In the genomic region with DNA sequence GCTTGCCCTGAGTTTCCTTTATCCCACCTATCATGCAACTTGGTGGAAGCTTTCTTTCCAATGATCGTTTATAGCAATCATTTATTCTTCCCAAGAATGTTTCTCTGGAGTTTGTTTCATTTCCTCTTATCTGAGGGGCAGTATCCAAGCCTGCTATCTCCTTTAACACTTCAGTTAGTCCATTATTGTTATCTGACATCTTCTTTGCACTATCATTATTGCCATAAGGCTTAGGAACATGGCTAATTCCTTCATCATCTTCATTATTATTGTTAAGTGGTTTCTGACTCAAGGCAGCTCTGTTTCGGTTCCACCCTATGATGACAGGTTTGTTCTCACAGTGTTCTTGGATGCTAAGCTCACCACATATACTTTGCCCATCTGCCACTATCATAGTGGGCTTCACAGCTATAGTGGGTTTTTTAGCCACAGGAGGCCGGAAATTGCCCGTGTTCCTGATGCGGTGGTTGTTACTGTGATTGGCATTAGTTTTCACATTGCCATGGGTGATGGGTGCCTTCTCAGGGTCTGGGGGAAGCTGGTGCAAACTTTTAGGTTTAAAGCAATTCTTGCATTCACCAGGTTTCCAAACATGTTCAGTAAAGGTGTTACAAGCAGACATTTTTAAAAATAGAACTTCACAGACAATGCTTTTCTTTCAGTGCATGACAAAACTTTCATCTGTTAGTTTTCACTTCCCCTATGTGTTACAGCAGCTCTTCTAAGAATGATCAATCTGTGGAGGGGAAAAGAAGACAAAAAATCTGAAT, we compare ENCODE assay signal across 12 cellular contexts.
A peak's percentile ranks its signal among the peaks of the same experiment; 100 is the strongest.
DNase-seq lines count a peak whose midpoint lies in the region; ATAC-seq, FAIRE-seq and TF ChIP-seq lines count a peak whose summit lies in the region.
"Had no signal": no experiment of that assay in that cellular context is flagged by ENCODE, and none has a peak within 500 bp of the region (broad histone marks: within the 10 kb centered on the region; RNA-seq: fewer than 3 reads in every experiment).

No MANE protein-coding gene starts in this region.

- no peaks in the 10 kb centered on the region for H3K9me3 ChIP-seq in GM12878 (replicated peaks; ENCODE audit: control insufficient read depth, insufficient read depth, low read length)

- TF ChIP-seq EP300 in GM12878 (IDR thresholded peaks at IDR 0.05; ENCODE audit: borderline replicate concordance in 1 of 2, control insufficient read depth in 1 of 2, low read depth in 2 of 2, low read length in 2 of 2) = peak; percentile 80 to 81; a peak in 3 of 4 replicates

- H3K4me3 ChIP-seq in GM12865 (ENCODE audit: low read depth, low read length) = peak overlapping the region; percentile 3; the same call in 1 of the 2 replicates
- H3K4me3 ChIP-seq in GM12878 = peak overlapping the region; percentile 43; the same call in 1 of the 2 replicates
- H3K4me3 ChIP-seq: K562 had no signal

- TF ChIP-seq RAD21 in GM12878 (IDR thresholded peaks at IDR 0.05; ENCODE audit: insufficient read depth, low read depth, low read length) = no peak

- intact Hi-C loops in GM12878 (cut with micrococcal nuclease; ENCODE audit: unreplicated experiment) = loop anchor here (2.0 to 10.0 kb wide), 2 partner anchors 197 to 239 kb away; a partner anchor contains a TSS

- no peak for TF ChIP-seq POLR2A in GM12878 (IDR thresholded peaks at IDR 0.05; ENCODE audit: low read depth, low read length)

- in situ Hi-C loops in GM12878 (cut with MboI) = no loop called here

- H3K4me1 ChIP-seq in GM12878 (ENCODE audit: control insufficient read depth, insufficient read depth, low read length) = peaks cover 65% of the 10 kb centered on the region

- ATAC-seq in HG03432 (IDR thresholded peaks at IDR 0.05; ENCODE audit: unreplicated experiment) (peak; percentile 54), GM12878 (peak; percentile 81)
- ATAC-seq: K562 had no signal

- SMC1A ChIA-PET in GM12878 (lab: Charles Lee; ENCODE audit: uncharacterized antibody, unreplicated experiment) = interaction anchor here (0.6 to 15.7 kb wide), 33 partner anchors 7 to 360 kb away, joined by 3 to 365 read pairs (median 5); a partner anchor contains a TSS

- POLR2A ChIA-PET in GM12878 (lab: Charles Lee) = interaction anchor here (0.6 to 2.3 kb wide), 6 partner anchors 15 to 356 kb away, joined by 3 to 17 read pairs (median 4); a partner anchor contains a TSS

- peak; percentile 62 for FAIRE-seq in GM12878 (lab: Jason Lieb, UNC)
- FAIRE-seq: colon, K562 had no signal

- WGBS in GM12878 (ENCODE audit: insufficient coverage, insufficient replicate concordance, low lambda C conversion rate, missing lambda C conversion rate) = 9% methylated on average over 5 of the region's 5 CpGs

- TF ChIP-seq CTCF in GM12865 (IDR thresholded peaks at IDR 0.05; ENCODE audit: insufficient read depth, low read depth, low read length, missing control alignments) = no peak
- no peak for TF ChIP-seq CTCF in GM20000 (IDR thresholded peaks at IDR 0.05; ENCODE audit: extremely low read depth, missing control alignments)
- no peak for TF ChIP-seq CTCF in GM12878 (IDR thresholded peaks at IDR 0.05 in 2 of 3, conservative IDR thresholded peaks at IDR 0.05 in 1 of 3; ENCODE audit: control insufficient read depth in 2 of 3, extremely low read depth in 1 of 3, insufficient read depth in 1 of 3, low read depth in 3 of 3, low read length in 3 of 3)

- H3K9ac ChIP-seq in GM12878 (ENCODE audit: control insufficient read depth, insufficient read depth, low read length) = peak overlapping the region; percentile 35; the same call in 1 of the 2 replicates

- H2AFZ ChIP-seq in GM12878 (ENCODE audit: control insufficient read depth, low read depth, low read length) = no peak overlapping the region; the same call in 1 of the 2 replicates

- H3K4me2 ChIP-seq in GM12878 (ENCODE audit: control insufficient read depth, insufficient read depth) = peak overlapping the region; percentile 83

- RAD21 ChIA-PET in GM12878 (lab: Charles Lee; ENCODE audit: unreplicated experiment) = interaction anchor here (0.6 to 15.0 kb wide), 26 partner anchors 7 to 362 kb away, joined by 3 to 286 read pairs (median 6); a partner anchor contains a TSS

- H3K79me2 ChIP-seq in GM12878 (ENCODE audit: control insufficient read depth, insufficient read depth, low read length) = no peaks in the 10 kb centered on the region

- no peaks in the 10 kb centered on the region for H4K20me1 ChIP-seq in GM12878 (ENCODE audit: control insufficient read depth, insufficient read depth)

- no peaks in the 10 kb centered on the region for H3K27me3 ChIP-seq in GM12878 (replicated peaks in 1 of 2; ENCODE audit: control insufficient read depth in 2 of 2, insufficient read depth in 2 of 2, low read length in 1 of 2)

- BruUV-seq in GM12878 (replicated peaks; lab: Mats Ljungman, UMichigan) = no TSS peak

- CTCF ChIA-PET in GM12878 (lab: Yijun Ruan, JAX) = interaction anchor here (1.1 to 18.9 kb wide), 20 partner anchors 9 to 360 kb away, joined by 3 to 455 read pairs (median 6); no protein-coding TSS in a partner anchor

- peak; percentile 82 for DNase-seq in GM12865 (ENCODE audit: low read depth)
- DNase-seq in GM20000 (ENCODE audit: low spot score) = peak; percentile 47
- peak; percentile 82 for DNase-seq in GM12878 (ENCODE audit: low read depth, low spot score)
- DNase-seq in SHP77 (lab: John Stamatoyannopoulos, UW) = no peak
- DNase-seq in NCI-H226 = no peak
- DNase-seq in epidermal melanocyte (ENCODE audit: insufficient read length, low spot score) = no peak
- no peak for DNase-seq in amygdala (lab: John Stamatoyannopoulos, UW)
- DNase-seq: GF-D8, islet precursor cell had no signal

- peak overlapping the region; percentile 90 for H3K27ac ChIP-seq in GM12878 (ENCODE audit: control insufficient read depth, insufficient read depth)

- H3K36me3 ChIP-seq in GM12878 (ENCODE audit: control insufficient read depth in 2 of 2, insufficient read depth in 2 of 2, low read length in 1 of 2) = no peaks in the 10 kb centered on the region

TF ChIP-seq in GM12878, 131 proteins besides CTCF, POLR2A, EP300 and RAD21 (continues in another document):
- TF ChIP-seq CREB1 (IDR thresholded peaks at IDR 0.05; ENCODE audit: low read depth) = no peak
- TF ChIP-seq, protein P1, sequence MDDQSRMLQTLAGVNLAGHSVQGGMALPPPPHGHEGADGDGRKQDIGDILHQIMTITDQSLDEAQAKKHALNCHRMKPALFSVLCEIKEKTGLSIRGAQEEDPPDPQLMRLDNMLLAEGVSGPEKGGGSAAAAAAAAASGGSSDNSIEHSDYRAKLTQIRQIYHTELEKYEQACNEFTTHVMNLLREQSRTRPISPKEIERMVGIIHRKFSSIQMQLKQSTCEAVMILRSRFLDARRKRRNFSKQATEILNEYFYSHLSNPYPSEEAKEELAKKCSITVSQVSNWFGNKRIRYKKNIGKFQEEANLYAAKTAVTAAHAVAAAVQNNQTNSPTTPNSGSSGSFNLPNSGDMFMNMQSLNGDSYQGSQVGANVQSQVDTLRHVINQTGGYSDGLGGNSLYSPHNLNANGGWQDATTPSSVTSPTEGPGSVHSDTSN (IDR thresholded peaks at IDR 0.05; ENCODE audit: insufficient replicate concordance, low read depth, low read length) = peak; percentile 37
- peak; percentile 98 for TF ChIP-seq ZNF24 (IDR thresholded peaks at IDR 0.05)
- TF ChIP-seq NR2F1 (conservative IDR thresholded peaks at IDR 0.05) = 0 out of 2 replicates have a peak, but pooled peaks have one; percentile 23
- TF ChIP-seq, protein P2, sequence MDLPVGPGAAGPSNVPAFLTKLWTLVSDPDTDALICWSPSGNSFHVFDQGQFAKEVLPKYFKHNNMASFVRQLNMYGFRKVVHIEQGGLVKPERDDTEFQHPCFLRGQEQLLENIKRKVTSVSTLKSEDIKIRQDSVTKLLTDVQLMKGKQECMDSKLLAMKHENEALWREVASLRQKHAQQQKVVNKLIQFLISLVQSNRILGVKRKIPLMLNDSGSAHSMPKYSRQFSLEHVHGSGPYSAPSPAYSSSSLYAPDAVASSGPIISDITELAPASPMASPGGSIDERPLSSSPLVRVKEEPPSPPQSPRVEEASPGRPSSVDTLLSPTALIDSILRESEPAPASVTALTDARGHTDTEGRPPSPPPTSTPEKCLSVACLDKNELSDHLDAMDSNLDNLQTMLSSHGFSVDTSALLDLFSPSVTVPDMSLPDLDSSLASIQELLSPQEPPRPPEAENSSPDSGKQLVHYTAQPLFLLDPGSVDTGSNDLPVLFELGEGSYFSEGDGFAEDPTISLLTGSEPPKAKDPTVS (IDR thresholded peaks at IDR 0.05; ENCODE audit: low read depth, low read length) = no peak
- TF ChIP-seq SUZ12 (IDR thresholded peaks at IDR 0.05; ENCODE audit: unreplicated experiment) = no peak
- peak; percentile 75 for TF ChIP-seq BMI1 (IDR thresholded peaks at IDR 0.05; ENCODE audit: borderline replicate concordance)
- TF ChIP-seq YY1 (IDR thresholded peaks at IDR 0.05; ENCODE audit: low read depth, low read length) = 0 out of 2 replicates have a peak, but pooled peaks have one; percentile 15
- TF ChIP-seq ATF7 (IDR thresholded peaks at IDR 0.05; ENCODE audit: low read depth) = peak; percentile 84; the same call in 1 of the 2 replicates
- TF ChIP-seq, protein P3, sequence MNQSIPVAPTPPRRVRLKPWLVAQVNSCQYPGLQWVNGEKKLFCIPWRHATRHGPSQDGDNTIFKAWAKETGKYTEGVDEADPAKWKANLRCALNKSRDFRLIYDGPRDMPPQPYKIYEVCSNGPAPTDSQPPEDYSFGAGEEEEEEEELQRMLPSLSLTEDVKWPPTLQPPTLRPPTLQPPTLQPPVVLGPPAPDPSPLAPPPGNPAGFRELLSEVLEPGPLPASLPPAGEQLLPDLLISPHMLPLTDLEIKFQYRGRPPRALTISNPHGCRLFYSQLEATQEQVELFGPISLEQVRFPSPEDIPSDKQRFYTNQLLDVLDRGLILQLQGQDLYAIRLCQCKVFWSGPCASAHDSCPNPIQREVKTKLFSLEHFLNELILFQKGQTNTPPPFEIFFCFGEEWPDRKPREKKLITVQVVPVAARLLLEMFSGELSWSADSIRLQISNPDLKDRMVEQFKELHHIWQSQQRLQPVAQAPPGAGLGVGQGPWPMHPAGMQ (IDR thresholded peaks at IDR 0.05; ENCODE audit: borderline replicate concordance) = no peak
- TF ChIP-seq IKZF2 (IDR thresholded peaks at IDR 0.05) = peak; percentile 91 to 94
- no peak for TF ChIP-seq CHD2 (IDR thresholded peaks at IDR 0.05; ENCODE audit: borderline replicate concordance, low read depth, low read length)
- TF ChIP-seq MEF2B (IDR thresholded peaks at IDR 0.05; ENCODE audit: partially characterized antibody, poor library complexity, severe bottlenecking) = peak; percentile 90

Comparison
In these comparisons a context has a peak if more than half of its experiments do, and no peak if none do; other contexts are left out.
1. DNase-seq: peak in GM12865 (single experiment), GM20000 (single experiment) and GM12878 (single experiment); none in SHP77 (0 of 2), NCI-H226 (single experiment), epidermal melanocyte (single experiment) and amygdala (0 of 56).